Comparison of ENCODE assay signal across 8 cellular contexts in the genomic region with DNA sequence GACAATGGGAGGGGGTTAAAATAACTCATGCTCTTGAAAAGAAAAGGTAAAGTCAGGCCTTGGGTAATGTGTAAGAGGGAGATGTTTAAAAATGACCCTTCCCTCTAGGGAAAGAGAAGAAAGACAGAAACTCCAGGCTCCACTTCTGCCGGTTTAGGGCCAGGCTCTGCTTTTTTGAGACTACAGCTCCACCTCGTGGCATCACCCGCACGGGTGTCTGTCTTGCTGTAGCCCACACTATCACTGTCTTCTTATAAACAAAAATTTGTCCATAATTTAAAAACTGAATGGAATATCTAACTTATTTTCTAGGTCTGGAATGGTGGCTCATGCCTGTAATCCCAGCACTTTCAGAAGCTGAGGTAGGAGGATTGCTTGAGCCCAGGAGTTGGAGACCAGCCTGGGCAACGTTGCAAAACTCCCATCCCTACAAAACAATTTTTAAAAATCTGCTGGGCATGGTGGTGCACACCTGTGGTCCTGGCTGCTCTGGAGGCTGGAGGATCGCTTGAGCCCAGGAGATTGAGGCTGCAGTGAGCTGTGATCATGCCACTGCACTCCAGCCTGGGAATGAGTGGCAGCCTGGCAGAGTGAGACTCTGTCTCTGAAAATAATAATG.
DNase-seq lines count a peak whose midpoint lies in the region; ATAC-seq and TF ChIP-seq lines count a peak whose summit lies in the region.

No MANE protein-coding gene starts in this region.

- TF ChIP-seq CTCF in Panc1 (IDR thresholded peaks at IDR 0.05) (peak; percentile 79), fibroblast of lung (conservative IDR thresholded peaks at IDR 0.05 in 1 of 2, IDR thresholded peaks at IDR 0.05 in 1 of 2; ENCODE audit: low read depth in 1 of 2, low read length in 2 of 2) (peak; percentile 85 to 86), neural progenitor cell (IDR thresholded peaks at IDR 0.05) (peak; percentile 89), tibial artery (IDR thresholded peaks at IDR 0.05) (peak; percentile 68 to 72)

- H3K36me3 ChIP-seq in Panc1 (ENCODE audit: control insufficient read depth, insufficient read depth, low read length) (no peaks in the 10 kb centered on the region), fibroblast of lung (ENCODE audit: control insufficient read depth, insufficient read depth, low read length) (no peaks in the 10 kb centered on the region), neural progenitor cell (no peaks in the 10 kb centered on the region), tibial artery (no peaks in the 10 kb centered on the region)

- POLR2A ChIA-PET in Panc1 (lab: Charles Lee): no interaction called here

- no peak overlapping the region for H3K9ac ChIP-seq in fibroblast of lung (ENCODE audit: insufficient read depth, low read length)
- H3K9ac ChIP-seq in neural progenitor cell: no peak overlapping the region

- H4K20me1 ChIP-seq in fibroblast of lung (ENCODE audit: control insufficient read depth, extremely low read depth, insufficient read depth, low read length) (no peaks in the 10 kb centered on the region), neural progenitor cell (ENCODE audit: low read depth) (no peaks in the 10 kb centered on the region)

- H3K4me1 Mint-ChIP-seq in neural progenitor cell: peaks cover 13% of the 10 kb centered on the region

- peaks cover 13% of the 10 kb centered on the region for H3K27me3 Mint-ChIP-seq in neural progenitor cell (ENCODE audit: insufficient read depth, low read depth)

- ATAC-seq in Panc1 (peak; percentile 81), GM18517 (IDR thresholded peaks at IDR 0.05; ENCODE audit: unreplicated experiment) (no peak)

- H3K4me2 ChIP-seq in fibroblast of lung (ENCODE audit: extremely low read depth, insufficient read depth, low read length) (no peak overlapping the region), neural progenitor cell (no peak overlapping the region)

- no peaks in the 10 kb centered on the region for H3K36me3 Mint-ChIP-seq in neural progenitor cell

- peaks cover 13% of the 10 kb centered on the region for H3F3A ChIP-seq in neural progenitor cell (ENCODE audit: low read depth)

- no peaks in the 10 kb centered on the region for H3K9me3 Mint-ChIP-seq in neural progenitor cell

- H2AFZ ChIP-seq in fibroblast of lung (ENCODE audit: low read length) (no peak overlapping the region), neural progenitor cell (replicated peaks) (peak overlapping the region; percentile 65)

- H3K27ac Mint-ChIP-seq in neural progenitor cell: no peak overlapping the region

- peak; percentile 28 for DNase-seq in GM04504 (ENCODE audit: low read depth)
- peak; percentile 40 for DNase-seq in HK-2 (ENCODE audit: unreplicated experiment)
- DNase-seq in Panc1 (ENCODE audit: low read depth, low spot score): no peak
- DNase-seq in activated T-cell treated with anti-CD3 and anti-CD28 coated beads, Interleukin-2, amount 50 U/mL, for 48 hours: peak; percentile 69 to 76
- peak; percentile 46 to 79 for DNase-seq in fibroblast of lung (ENCODE audit: low read depth in 2 of 2)
- DNase-seq in neural progenitor cell (ENCODE audit: low spot score): peak; percentile 76
- peak; percentile 49 to 77 for DNase-seq in tibial artery

- H3K4me1 ChIP-seq in Panc1 (ENCODE audit: control insufficient read depth, insufficient read depth, low read length): peaks cover 42% of the 10 kb centered on the region
- peaks cover 3% of the 10 kb centered on the region for H3K4me1 ChIP-seq in fibroblast of lung (ENCODE audit: control insufficient read depth, extremely low read depth, insufficient read depth, low read length)
- H3K4me1 ChIP-seq in neural progenitor cell: peaks cover 13% of the 10 kb centered on the region
- peaks cover 0 to 14% (median 11%) of the 10 kb centered on the region in 4 donors for H3K4me1 ChIP-seq in tibial artery

- BruUV-seq in Panc1 (replicated peaks; lab: Mats Ljungman, UMichigan): no TSS peak

- H3K4me3 ChIP-seq in Panc1 (ENCODE audit: low read depth in 2 of 2, low read length in 2 of 2) (no peak overlapping the region), fibroblast of lung (replicated peaks in 1 of 4; ENCODE audit: control extremely low read depth in 1 of 4, insufficient read depth in 1 of 4, low read depth in 3 of 4, low read length in 4 of 4) (no peak overlapping the region), neural progenitor cell (no peak overlapping the region), tibial artery (no peak overlapping the region)

- H3K27me3 ChIP-seq in Panc1 (ENCODE audit: control insufficient read depth, insufficient read depth, low read length) (no peaks in the 10 kb centered on the region), fibroblast of lung (ENCODE audit: control insufficient read depth, insufficient read depth, low read length) (peaks cover 3% of the 10 kb centered on the region), neural progenitor cell (peaks cover 7% of the 10 kb centered on the region), tibial artery (peaks cover 0 to 12% of the 10 kb centered on the region in 2 donors)

- in situ Hi-C loops in Panc1 (cut with HindIII; ENCODE audit: low pct_unique_long_range_greater_than_20kb, low sequenced_read_pairs): no loop called here

- intact Hi-C loops in Panc1 (cut with micrococcal nuclease; ENCODE audit: unreplicated experiment) (loop anchor here (1.0 to 2.0 kb wide), 2 partner anchors 374 to 413 kb away; no protein-coding TSS in a partner anchor), tibial artery (cut with DNase I; ENCODE audit: low total_unique reads) (loop anchor here (5.0 kb wide), 1 partner anchor 82 kb away; no protein-coding TSS in a partner anchor)

- H3K4me3 Mint-ChIP-seq in neural progenitor cell: no peak overlapping the region

- H3K9me3 ChIP-seq in Panc1 (ENCODE audit: control insufficient read depth, insufficient read depth, low read depth, low read length): no peaks in the 10 kb centered on the region
- no peaks in the 10 kb centered on the region for H3K9me3 ChIP-seq in fibroblast of lung (ENCODE audit: control insufficient read depth, insufficient read depth, low read depth, low read length)
- no peaks in the 10 kb centered on the region for H3K9me3 ChIP-seq in neural progenitor cell (ENCODE audit: low read depth)
- no peaks in the 10 kb centered on the region for H3K9me3 ChIP-seq in tibial artery

- CTCF ChIA-PET in Panc1 (lab: Charles Lee): interaction anchor here (0.6 to 2.5 kb wide), 4 partner anchors 25 to 413 kb away, joined by 3 to 21 read pairs (median 10); no protein-coding TSS in a partner anchor

- H3K27ac ChIP-seq in Panc1 (ENCODE audit: low read length): peak overlapping the region; percentile 82
- no peak overlapping the region for H3K27ac ChIP-seq in fibroblast of lung (ENCODE audit: insufficient read depth, low read length)
- H3K27ac ChIP-seq in neural progenitor cell: no peak overlapping the region
- H3K27ac ChIP-seq in tibial artery: no peak overlapping the region

- H3K79me2 ChIP-seq in fibroblast of lung (ENCODE audit: control insufficient read depth, insufficient read depth, low read length): no peaks in the 10 kb centered on the region
- no peaks in the 10 kb centered on the region for H3K79me2 ChIP-seq in neural progenitor cell (ENCODE audit: low read depth)
